In the genomic region with DNA sequence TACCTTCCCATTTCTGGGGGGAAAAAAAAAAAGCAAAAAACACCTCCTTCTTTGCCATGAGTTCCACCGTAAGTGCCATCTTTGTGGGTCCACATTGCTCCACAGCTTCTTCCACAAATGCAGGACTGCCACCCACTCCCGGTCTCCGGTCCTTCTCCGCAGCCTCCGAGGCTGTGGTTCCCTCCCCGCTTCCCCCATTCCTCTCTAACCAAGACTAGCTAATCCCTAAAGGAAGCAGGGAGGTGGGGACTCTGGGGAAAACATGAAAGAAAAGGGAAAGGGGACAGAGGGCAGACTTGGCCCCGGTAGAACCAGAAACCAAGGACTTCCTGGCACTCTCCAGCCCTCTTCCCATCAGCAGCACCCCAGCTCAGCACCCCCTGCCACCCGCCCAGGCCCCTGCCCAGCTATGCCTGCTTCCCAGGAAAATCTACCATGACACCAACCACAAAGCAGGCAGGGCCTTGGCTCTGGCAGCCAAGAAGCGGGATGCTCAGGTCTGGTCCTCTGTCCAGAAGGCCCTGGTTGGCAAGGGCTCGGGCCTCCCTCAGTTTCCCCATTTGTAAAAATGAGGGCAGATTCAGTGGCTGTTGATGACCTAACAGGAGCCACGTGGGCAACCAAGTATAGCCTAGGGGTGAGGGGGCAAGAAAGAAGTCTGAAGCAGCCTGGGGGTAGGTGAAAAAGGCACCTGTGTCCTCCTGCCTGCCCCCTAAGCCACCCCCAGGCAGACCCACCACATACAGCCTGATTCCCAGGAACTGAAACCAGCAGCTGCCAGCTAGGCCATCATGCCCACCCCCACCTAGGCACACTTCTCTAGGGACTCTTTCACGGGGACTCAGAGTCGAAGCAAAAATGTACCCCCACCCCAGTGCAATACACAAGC, we compare ENCODE assay signal across 12 cellular contexts. TPM values are rescaled to one million over a fixed set of nuclear protein-coding genes. Genes with fewer than 3 reads are reported as not detected.
A peak's percentile ranks its signal among the peaks of the same experiment; 100 is the strongest.
DNase-seq lines count a peak whose midpoint lies in the region; ATAC-seq and TF ChIP-seq lines count a peak whose summit lies in the region.
"Had no signal": no experiment of that assay in that cellular context is flagged by ENCODE, and none has a peak within 500 bp of the region (broad histone marks: within the 10 kb centered on the region; RNA-seq: fewer than 3 reads in every experiment).

No MANE protein-coding gene starts in this region.

- no peak overlapping the region for H3K27ac Mint-ChIP-seq in naive B cell
- H3K27ac Mint-ChIP-seq in activated CD4-positive, alpha-beta T cell treated with anti-CD3 and anti-CD28 coated beads, Interleukin-2, amount 10 ng/mL, durations not matched to agents 7 days and 5 days, result no peak overlapping the region
- H3K27ac Mint-ChIP-seq: activated T-helper 1 cell treated with anti-CD3 and anti-CD28 coated beads, Interleukin-12 subunit alpha, Interleukin-12 subunit beta, Interleukin-2, Interleukin-4 antibody, amounts not matched to agents 30 ng/mL and 10 ng/mL and 1 ng/mL, durations not matched to agents 14 hours and 24 hours and 36 hours had no signal

- no peaks in the 10 kb centered on the region for H3K36me3 Mint-ChIP-seq in naive B cell
- no peaks in the 10 kb centered on the region for H3K36me3 Mint-ChIP-seq in activated CD4-positive, alpha-beta T cell treated with anti-CD3 and anti-CD28 coated beads, Interleukin-2, amount 10 ng/mL, durations not matched to agents 7 days and 5 days (ENCODE audit: low read depth)

- H3K4me3 ChIP-seq in left ventricle myocardium inferior (peak overlapping the region; percentile 88), epithelial cell of esophagus (ENCODE audit: low read length) (peak overlapping the region; percentile 92)

- TF ChIP-seq CTCF in left ventricle myocardium inferior (IDR thresholded peaks at IDR 0.05; ENCODE audit: borderline replicate concordance) (no peak), epithelial cell of esophagus (IDR thresholded peaks at IDR 0.05; ENCODE audit: insufficient read depth, low read depth, low read length, missing control alignments) (no peak), GM20000 (IDR thresholded peaks at IDR 0.05; ENCODE audit: extremely low read depth, missing control alignments) (no peak)

- intact Hi-C loops in left ventricle myocardium inferior (cut with micrococcal nuclease) (no loop called here), left cardiac atrium (cut with DNase I) (no loop called here)

- DNase-seq in left ventricle myocardium inferior (no peak), left cardiac atrium (no peak), epithelial cell of esophagus (ENCODE audit: low read depth) (no peak), naive B cell (no peak), SW480 (ENCODE audit: low spot score) (no peak), GM20000 (ENCODE audit: low spot score) (no peak)
- DNase-seq in activated CD4-positive, alpha-beta T cell treated with anti-CD3 and anti-CD28 coated beads, Interleukin-2, amount 10 ng/mL, durations not matched to agents 7 days and 5 days, result no peak
- DNase-seq: head of caudate nucleus; SHP77 treated with DMSO at 0.1 percent for 48 hours; stimulated activated CD4-positive, alpha-beta T cell treated with anti-CD3 and anti-CD28 coated beads, Interleukin-2, amount 100 ng/mL, for 24 hours had no signal

- POLR2A ChIA-PET in activated CD4-positive, alpha-beta T cell treated with anti-CD3 and anti-CD28 coated beads, Interleukin-2, amount 10 ng/mL, durations not matched to agents 7 days and 5 days (lab: Charles Lee), result no interaction called here

- H3K4me1 ChIP-seq in left ventricle myocardium inferior, result peaks cover 84% of the 10 kb centered on the region

- peaks cover 22 to 82% (median 51%) of the 10 kb centered on the region in 3 donors for H3K27me3 Mint-ChIP-seq in naive B cell
- peaks cover 44% of the 10 kb centered on the region for H3K27me3 Mint-ChIP-seq in activated CD4-positive, alpha-beta T cell treated with anti-CD3 and anti-CD28 coated beads, Interleukin-2, amount 10 ng/mL, durations not matched to agents 7 days and 5 days

- H3K4me3 Mint-ChIP-seq in naive B cell, result peak overlapping the region in 7 of 8 donors; percentile 20 to 82 (median 47)
- no peak overlapping the region for H3K4me3 Mint-ChIP-seq in activated CD4-positive, alpha-beta T cell treated with anti-CD3 and anti-CD28 coated beads, Interleukin-2, amount 10 ng/mL, durations not matched to agents 7 days and 5 days
- H3K4me3 Mint-ChIP-seq: activated T-helper 1 cell treated with anti-CD3 and anti-CD28 coated beads, Interleukin-12 subunit alpha, Interleukin-12 subunit beta, Interleukin-2, Interleukin-4 antibody, amounts not matched to agents 30 ng/mL and 10 ng/mL and 1 ng/mL, durations not matched to agents 14 hours and 24 hours and 36 hours had no signal

- no peaks in the 10 kb centered on the region for H3K27me3 ChIP-seq in left ventricle myocardium inferior (ENCODE audit: low read depth)

- peak overlapping the region; percentile 94 for H3K27ac ChIP-seq in left ventricle myocardium inferior (replicated peaks)

- no peak for ATAC-seq in left cardiac atrium
- ATAC-seq in naive B cell (ENCODE audit: low read depth in 2 of 2), result peak; percentile 24 to 32
- ATAC-seq in HG03045 (IDR thresholded peaks at IDR 0.05; ENCODE audit: unreplicated experiment), result no peak

- H3K9me3 Mint-ChIP-seq in naive B cell, result no peaks in the 10 kb centered on the region
- H3K9me3 Mint-ChIP-seq in activated CD4-positive, alpha-beta T cell treated with anti-CD3 and anti-CD28 coated beads, Interleukin-2, amount 10 ng/mL, durations not matched to agents 7 days and 5 days, result no peaks in the 10 kb centered on the region
- H3K9me3 Mint-ChIP-seq: activated T-helper 1 cell treated with anti-CD3 and anti-CD28 coated beads, Interleukin-12 subunit alpha, Interleukin-12 subunit beta, Interleukin-2, Interleukin-4 antibody, amounts not matched to agents 30 ng/mL and 10 ng/mL and 1 ng/mL, durations not matched to agents 14 hours and 24 hours and 36 hours had no signal

- H3K36me3 ChIP-seq in left ventricle myocardium inferior, result peaks cover 18% of the 10 kb centered on the region

- H3K4me1 Mint-ChIP-seq in naive B cell, result peaks cover 11 to 39% (median 26%) of the 10 kb centered on the region in 3 donors
- peaks cover 28% of the 10 kb centered on the region for H3K4me1 Mint-ChIP-seq in activated CD4-positive, alpha-beta T cell treated with anti-CD3 and anti-CD28 coated beads, Interleukin-2, amount 10 ng/mL, durations not matched to agents 7 days and 5 days

- CTCF ChIA-PET in activated CD4-positive, alpha-beta T cell treated with anti-CD3 and anti-CD28 coated beads, Interleukin-2, amount 10 ng/mL, durations not matched to agents 7 days and 5 days (lab: Charles Lee), result interaction anchor here (0.6 to 1.7 kb wide), 5 partner anchors 9 to 338 kb away, joined by 3 to 4 read pairs (median 3); no protein-coding TSS in a partner anchor

- no peaks in the 10 kb centered on the region for H3K9me3 ChIP-seq in left ventricle myocardium inferior (replicated peaks)

RNA-seq across cellular contexts. Expression of a gene that starts 2.5 kb away (rescaled TPM):
- total RNA-seq in left ventricle myocardium inferior, result 9.6 TPM
- total RNA-seq in left cardiac atrium, result 10 to 100 TPM in 1 of 2 donors, 1 to 10 TPM in 1; 8.1 to 24.1 TPM
- polyA plus RNA-seq in naive B cell (ENCODE audit: low read depth in 6 of 6), result not detected
- total RNA-seq in activated CD4-positive, alpha-beta T cell treated with anti-CD3 and anti-CD28 coated beads, Interleukin-2, amount 10 ng/mL, durations not matched to agents 7 days and 5 days, result not detected
- total RNA-seq: activated T-helper 1 cell treated with anti-CD3 and anti-CD28 coated beads, Interleukin-12 subunit alpha, Interleukin-12 subunit beta, Interleukin-2, Interleukin-4 antibody, amounts not matched to agents 30 ng/mL and 10 ng/mL and 1 ng/mL, durations not matched to agents 14 hours and 24 hours and 36 hours had no signal

RNA-seq across cellular contexts. Expression of a gene that starts 59.1 kb away (rescaled TPM):
- total RNA-seq in left ventricle myocardium inferior (2.2 TPM), left cardiac atrium (1 to 10 TPM; 2.1 to 4.7 TPM)
- 10 to 100 TPM in 2 of 6 donors, 1 to 10 TPM in 4; 7.0 to 10.8 (median 8.1) TPM for polyA plus RNA-seq in naive B cell (ENCODE audit: low read depth in 6 of 6)
- 10 to 100 TPM; 10.7 to 12.1 TPM for total RNA-seq in activated CD4-positive, alpha-beta T cell treated with anti-CD3 and anti-CD28 coated beads, Interleukin-2, amount 10 ng/mL, durations not matched to agents 7 days and 5 days

Comparison
In these comparisons a context has a peak if more than half of its experiments do, and no peak if none do; other contexts are left out.
1. ATAC-seq: peak in naive B cell (2 of 2); none in left cardiac atrium (0 of 2) and HG03045 (single experiment).
2. RNA of a gene that starts 2.5 kb away (total RNA-seq): 8.1 to 24.1 TPM in left cardiac atrium and 9.6 TPM in left ventricle myocardium inferior (single experiment); not detected in activated CD4-positive, alpha-beta T cell treated with anti-CD3 and anti-CD28 coated beads, Interleukin-2, amount 10 ng/mL, durations not matched to agents 7 days and 5 days; every median in the first group is over 4 times any median in the second.